In the genomic region with DNA sequence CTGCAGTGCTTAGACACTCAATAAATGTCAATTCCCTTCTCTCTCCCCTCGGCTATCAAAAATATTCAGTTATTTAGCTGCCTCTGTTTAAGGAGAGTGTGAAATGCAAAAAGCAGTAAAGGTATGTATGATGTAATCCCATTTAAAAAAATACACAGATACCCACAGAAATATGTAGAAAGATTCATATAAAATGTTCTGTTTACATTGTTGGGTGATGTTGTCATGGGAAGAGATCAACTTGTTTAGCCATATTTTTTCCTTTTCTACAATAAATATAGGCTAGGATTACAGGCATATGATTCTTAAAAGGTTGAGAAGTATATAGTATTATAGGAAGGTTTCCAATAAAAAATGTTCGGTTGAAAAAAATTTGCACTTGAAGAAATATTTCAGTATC, we compare ENCODE assay signal across 1 cellular context.
A peak's percentile ranks its signal among the peaks of the same experiment; 100 is the strongest.
TF ChIP-seq lines count a peak whose summit lies in the region.

No MANE protein-coding gene starts in this region.

TF ChIP-seq in HEK293, 187 proteins besides CTCF, POLR2A, EP300 and RAD21:
- TF ChIP-seq, protein P1, sequence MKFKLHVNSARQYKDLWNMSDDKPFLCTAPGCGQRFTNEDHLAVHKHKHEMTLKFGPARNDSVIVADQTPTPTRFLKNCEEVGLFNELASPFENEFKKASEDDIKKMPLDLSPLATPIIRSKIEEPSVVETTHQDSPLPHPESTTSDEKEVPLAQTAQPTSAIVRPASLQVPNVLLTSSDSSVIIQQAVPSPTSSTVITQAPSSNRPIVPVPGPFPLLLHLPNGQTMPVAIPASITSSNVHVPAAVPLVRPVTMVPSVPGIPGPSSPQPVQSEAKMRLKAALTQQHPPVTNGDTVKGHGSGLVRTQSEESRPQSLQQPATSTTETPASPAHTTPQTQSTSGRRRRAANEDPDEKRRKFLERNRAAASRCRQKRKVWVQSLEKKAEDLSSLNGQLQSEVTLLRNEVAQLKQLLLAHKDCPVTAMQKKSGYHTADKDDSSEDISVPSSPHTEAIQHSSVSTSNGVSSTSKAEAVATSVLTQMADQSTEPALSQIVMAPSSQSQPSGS (tag by site-specific recombination; IDR thresholded peaks at IDR 0.05; ENCODE audit: low read depth) = peak; percentile 49; the same call in 1 of the 2 replicates
- TF ChIP-seq ZNF585B (tag by site-specific recombination; IDR thresholded peaks at IDR 0.05) = no peak
- TF ChIP-seq ZNF114 (tag by site-specific recombination; IDR thresholded peaks at IDR 0.05) = no peak
- TF ChIP-seq, protein P2, sequence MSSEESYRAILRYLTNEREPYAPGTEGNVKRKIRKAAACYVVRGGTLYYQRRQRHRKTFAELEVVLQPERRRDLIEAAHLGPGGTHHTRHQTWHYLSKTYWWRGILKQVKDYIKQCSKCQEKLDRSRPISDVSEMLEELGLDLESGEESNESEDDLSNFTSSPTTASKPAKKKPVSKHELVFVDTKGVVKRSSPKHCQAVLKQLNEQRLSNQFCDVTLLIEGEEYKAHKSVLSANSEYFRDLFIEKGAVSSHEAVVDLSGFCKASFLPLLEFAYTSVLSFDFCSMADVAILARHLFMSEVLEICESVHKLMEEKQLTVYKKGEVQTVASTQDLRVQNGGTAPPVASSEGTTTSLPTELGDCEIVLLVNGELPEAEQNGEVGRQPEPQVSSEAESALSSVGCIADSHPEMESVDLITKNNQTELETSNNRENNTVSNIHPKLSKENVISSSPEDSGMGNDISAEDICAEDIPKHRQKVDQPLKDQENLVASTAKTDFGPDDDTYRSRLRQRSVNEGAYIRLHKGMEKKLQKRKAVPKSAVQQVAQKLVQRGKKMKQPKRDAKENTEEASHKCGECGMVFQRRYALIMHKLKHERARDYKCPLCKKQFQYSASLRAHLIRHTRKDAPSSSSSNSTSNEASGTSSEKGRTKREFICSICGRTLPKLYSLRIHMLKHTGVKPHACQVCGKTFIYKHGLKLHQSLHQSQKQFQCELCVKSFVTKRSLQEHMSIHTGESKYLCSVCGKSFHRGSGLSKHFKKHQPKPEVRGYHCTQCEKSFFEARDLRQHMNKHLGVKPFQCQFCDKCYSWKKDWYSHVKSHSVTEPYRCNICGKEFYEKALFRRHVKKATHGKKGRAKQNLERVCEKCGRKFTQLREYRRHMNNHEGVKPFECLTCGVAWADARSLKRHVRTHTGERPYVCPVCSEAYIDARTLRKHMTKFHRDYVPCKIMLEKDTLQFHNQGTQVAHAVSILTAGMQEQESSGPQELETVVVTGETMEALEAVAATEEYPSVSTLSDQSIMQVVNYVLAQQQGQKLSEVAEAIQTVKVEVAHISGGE (tag by site-specific recombination; conservative IDR thresholded peaks at IDR 0.05; ENCODE audit: low read depth) = no peak
